In the genomic region with DNA sequence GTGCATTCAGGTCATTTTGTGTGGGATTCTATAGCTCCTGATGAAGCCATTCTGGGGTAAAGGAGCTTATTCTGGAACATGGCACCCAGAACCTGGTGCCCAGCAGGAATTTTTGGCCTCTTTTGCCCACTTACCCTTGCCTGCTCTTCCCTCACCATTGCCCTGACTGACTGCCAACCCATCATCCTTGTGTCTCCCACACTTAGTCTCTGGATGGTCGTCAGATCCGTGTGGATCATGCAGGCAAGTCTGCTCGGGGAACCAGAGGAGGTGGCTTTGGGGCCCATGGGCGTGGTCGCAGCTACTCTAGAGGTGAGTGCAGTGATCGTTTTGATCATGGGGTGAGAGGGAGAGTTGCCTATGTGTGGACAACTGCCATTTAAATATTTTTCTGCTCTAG, we compare ENCODE assay signal across 8 cellular contexts. TPM values are rescaled to one million over a fixed set of nuclear protein-coding genes. Genes with fewer than 3 reads are reported as not detected.
DNase-seq lines count a peak whose midpoint lies in the region; ATAC-seq, FAIRE-seq and TF ChIP-seq lines count a peak whose summit lies in the region.

No MANE protein-coding gene starts in this region.

- TF ChIP-seq CTCF in RWPE2 (IDR thresholded peaks at IDR 0.05; ENCODE audit: poor library complexity, severe bottlenecking), result no peak
- no peak for TF ChIP-seq CTCF in epithelial cell of proximal tubule (conservative IDR thresholded peaks at IDR 0.05; ENCODE audit: low read depth, low read length)
- no peak for TF ChIP-seq CTCF in gastrocnemius medialis (IDR thresholded peaks at IDR 0.05 in 4 of 5, conservative IDR thresholded peaks at IDR 0.05 in 1 of 5)

- H3K4me3 ChIP-seq in RWPE2 (ENCODE audit: severe bottlenecking) (peak overlapping the region; percentile 80), epithelial cell of proximal tubule (ENCODE audit: low read depth, low read length) (peak overlapping the region; percentile 74), gastrocnemius medialis (peak overlapping the region in 2 of 4 donors; percentile 81 to 89)

- DNase-seq in GM12892 (ENCODE audit: insufficient read length) (no peak), RWPE2 (ENCODE audit: low spot score) (no peak), epithelial cell of proximal tubule (ENCODE audit: low read depth) (no peak), gastrocnemius medialis (no peak), NCI-H2196 treated with DMSO at 0.1 percent for 48 hours (lab: John Stamatoyannopoulos, UW; ENCODE audit: unreplicated experiment) (no peak)

- H3K36me3 ChIP-seq in RWPE2 (ENCODE audit: low read depth), result peaks cover 55% of the 10 kb centered on the region
- H3K36me3 ChIP-seq in gastrocnemius medialis, result peaks cover 0 to 36% of the 10 kb centered on the region in 2 donors

- FAIRE-seq in GM12892 (lab: Jason Lieb, UNC), result no peak

- intact Hi-C loops in gastrocnemius medialis (cut with DNase I; ENCODE audit: low total_unique reads), result loop anchor here (10.0 kb wide), 1 partner anchor 101 kb away; the partner anchor contains the start of genes FTSJ1 and SLC38A5

- TF ChIP-seq POLR2A in GM12892 (IDR thresholded peaks at IDR 0.05; ENCODE audit: low read depth, low read length), result peak; percentile 50
- no peak for TF ChIP-seq POLR2A in gastrocnemius medialis (IDR thresholded peaks at IDR 0.05)

- H3K4me1 ChIP-seq in RWPE2 (ENCODE audit: insufficient read depth, poor library complexity, severe bottlenecking) (peaks cover 21% of the 10 kb centered on the region), gastrocnemius medialis (peaks cover 11 to 14% of the 10 kb centered on the region in 2 donors)

- in situ Hi-C loops in gastrocnemius medialis (cut with MboI; ENCODE audit: low sequenced_read_pairs in 4 of 4), result no loop called here

- peak overlapping the region; percentile 91 for H3K27ac ChIP-seq in RWPE2 (ENCODE audit: poor library complexity, severe bottlenecking)
- H3K27ac ChIP-seq in gastrocnemius medialis, result peak overlapping the region; percentile 94 to 99 (median 98)

- no peaks in the 10 kb centered on the region for H3K27me3 ChIP-seq in RWPE2 (ENCODE audit: insufficient read depth, poor library complexity, severe bottlenecking)
- H3K27me3 ChIP-seq in gastrocnemius medialis, result no peaks in the 10 kb centered on the region

- H3K9me3 ChIP-seq in RWPE2 (ENCODE audit: severe bottlenecking), result no peaks in the 10 kb centered on the region
- H3K9me3 ChIP-seq in gastrocnemius medialis, result no peaks in the 10 kb centered on the region

- no peak for ATAC-seq in RWPE2 (ENCODE audit: low read depth)
- no peak for ATAC-seq in gastrocnemius medialis
- ATAC-seq in HG03025 (IDR thresholded peaks at IDR 0.05; ENCODE audit: low FRiP score, unreplicated experiment), result no peak
- no peak for ATAC-seq in GM21515 (IDR thresholded peaks at IDR 0.05; ENCODE audit: unreplicated experiment)
- no peak for ATAC-seq in HG02884 (IDR thresholded peaks at IDR 0.05; ENCODE audit: unreplicated experiment)

RNA-seq across cellular contexts. Expression of gene RBM3, which starts 1.8 kb away (rescaled TPM):
- 509 TPM for polyA plus RNA-seq in GM12892 (2012; ENCODE audit: missing spikeins)
- total RNA-seq in epithelial cell of proximal tubule (179 and 221 TPM in 2 replicates), gastrocnemius medialis (10 to 100 TPM; 49.2 to 92.1 (median 59.9) TPM)

RNA-seq across cellular contexts. Expression of gene WDR13, which starts 21.2 kb away (rescaled TPM):
- polyA plus RNA-seq in GM12892 (2012; ENCODE audit: missing spikeins), result 49.5 TPM
- total RNA-seq in epithelial cell of proximal tubule (64.9 and 82.8 TPM in 2 replicates), gastrocnemius medialis (100 to 1,000 TPM in 3 of 4 donors, 10 to 100 TPM in 1; 82.7 to 143 (median 133) TPM)

RNA-seq across cellular contexts. Expression of gene TBC1D25, which starts 36.6 kb away (rescaled TPM):
- polyA plus RNA-seq in GM12892 (2012; ENCODE audit: missing spikeins), result 7.4 TPM
- total RNA-seq in epithelial cell of proximal tubule (7.4 and 10.7 TPM in 2 replicates), gastrocnemius medialis (10 to 100 TPM; 10.3 to 14.8 (median 11.9) TPM)

RNA-seq across cellular contexts. Expression of gene EBP, which starts 54.5 kb away (rescaled TPM):
- polyA plus RNA-seq in GM12892 (2012; ENCODE audit: missing spikeins), result 105 TPM
- total RNA-seq in epithelial cell of proximal tubule, result 93.7 and 190 TPM in 2 replicates
- total RNA-seq in gastrocnemius medialis, result 1 to 10 TPM; 2.7 to 5.3 (median 4.3) TPM
